Comparison of ENCODE assay signal across 8 cellular contexts in the genomic region with DNA sequence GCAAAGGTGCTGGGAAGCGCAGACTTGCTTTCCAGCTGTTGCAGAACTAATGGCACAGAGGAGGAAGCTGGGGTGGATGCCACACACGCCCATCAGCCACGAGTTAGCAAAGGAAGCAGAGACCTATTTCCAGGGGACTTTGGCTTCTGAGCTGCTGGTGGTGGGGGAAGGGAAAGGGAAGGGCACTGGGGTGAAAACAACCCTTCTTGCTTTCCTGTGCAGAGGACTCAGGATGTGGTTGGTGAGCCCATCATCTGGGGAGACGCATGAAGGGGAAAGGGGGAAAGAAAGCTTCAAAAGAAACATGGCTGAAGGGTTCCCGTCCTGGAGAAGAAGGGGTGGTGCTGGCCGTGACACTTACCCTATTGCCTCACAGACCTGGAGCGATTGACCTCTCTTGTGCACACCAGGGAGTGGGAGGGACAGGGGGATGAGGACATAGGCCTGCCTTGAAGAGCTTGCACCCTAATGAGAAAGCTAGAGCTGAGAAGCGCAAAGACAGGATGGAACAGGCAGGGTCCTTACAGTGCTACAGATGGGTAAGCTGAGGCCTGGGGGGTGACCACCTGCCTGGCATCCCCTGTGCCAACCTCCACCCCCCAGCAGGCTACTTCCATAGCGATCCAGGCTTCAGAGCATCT.
DNase-seq lines count a peak whose midpoint lies in the region; ATAC-seq and TF ChIP-seq lines count a peak whose summit lies in the region.
"Had no signal": no experiment of that assay in that cellular context is flagged by ENCODE, and none has a peak within 500 bp of the region (broad histone marks: within the 10 kb centered on the region; RNA-seq: fewer than 3 reads in every experiment).

No MANE protein-coding gene starts in this region.

- H3K27ac ChIP-seq in right cardiac atrium (ENCODE audit: low read length) = no peak overlapping the region

- intact Hi-C loops in right cardiac atrium (cut with DNase I) = no loop called here

- no peak overlapping the region for H3K4me3 Mint-ChIP-seq in stimulated activated memory B cell treated with anti-CD40 and anti-IgM and Interleukin-4, amounts not matched to agents 10 μg/mL and 1 μg/mL and 100 μg/mL, for 72 hours

- H3K27me3 Mint-ChIP-seq in stimulated activated memory B cell treated with anti-CD40 and anti-IgM and Interleukin-4, amounts not matched to agents 10 μg/mL and 1 μg/mL and 100 μg/mL, for 72 hours = peaks cover 37% of the 10 kb centered on the region

- ATAC-seq in right cardiac atrium = peak; percentile 26 to 77
- ATAC-seq in stimulated activated memory B cell treated with anti-CD40 and anti-IgM and Interleukin-4, amounts not matched to agents 10 μg/mL and 1 μg/mL and 100 μg/mL, for 72 hours = peak; percentile 20

- no peaks in the 10 kb centered on the region for H3K9me3 ChIP-seq in right cardiac atrium (ENCODE audit: control insufficient read depth, low read length)
- no peaks in the 10 kb centered on the region; the same call in 1 of the 2 replicates for H3K9me3 ChIP-seq in BE2C

- peaks cover 6% of the 10 kb centered on the region for H3K36me3 Mint-ChIP-seq in stimulated activated memory B cell treated with anti-CD40 and anti-IgM and Interleukin-4, amounts not matched to agents 10 μg/mL and 1 μg/mL and 100 μg/mL, for 72 hours

- no peaks in the 10 kb centered on the region for H3K36me3 ChIP-seq in BE2C

- H3K4me1 ChIP-seq in right cardiac atrium (ENCODE audit: control insufficient read depth, insufficient read depth, low read length) = no peaks in the 10 kb centered on the region
- H3K4me1 ChIP-seq in BE2C = no peaks in the 10 kb centered on the region; the same call in 1 of the 2 replicates

- TF ChIP-seq CTCF in BE2C (IDR thresholded peaks at IDR 0.05; ENCODE audit: low read depth, low read length) = no peak

- peak; percentile 43 for DNase-seq in HuH-7.5 (ENCODE audit: low spot score)
- peak; percentile 97 for DNase-seq in SKM-1 treated with dmso at 0.1 percent for 144 hours (lab: John Stamatoyannopoulos, UW; ENCODE audit: unreplicated experiment)
- DNase-seq in right cardiac atrium = peak in 1 of 3 donors; percentile 70
- no peak for DNase-seq in NCI-H2171 (lab: John Stamatoyannopoulos, UW)
- no peak for DNase-seq in stimulated activated CD4-positive, alpha-beta T cell treated with anti-CD3 and anti-CD28 coated beads, Interleukin-4, amount 100 ng/mL, for 4 hours
- no peak for DNase-seq in BE2C
- DNase-seq: SHP77 treated with DMSO at 0.1 percent for 48 hours had no signal

- no peak overlapping the region for H3K4me3 ChIP-seq in right cardiac atrium (ENCODE audit: low read length)
- H3K4me3 ChIP-seq in BE2C (ENCODE audit: low read depth, low read length) = no peak overlapping the region

- H3K27me3 ChIP-seq in right cardiac atrium (ENCODE audit: control insufficient read depth, insufficient read depth) = no peaks in the 10 kb centered on the region
- no peaks in the 10 kb centered on the region for H3K27me3 ChIP-seq in BE2C

- H3K4me1 Mint-ChIP-seq in stimulated activated memory B cell treated with anti-CD40 and anti-IgM and Interleukin-4, amounts not matched to agents 10 μg/mL and 1 μg/mL and 100 μg/mL, for 72 hours = peaks cover 14% of the 10 kb centered on the region

- H3K27ac Mint-ChIP-seq in stimulated activated memory B cell treated with anti-CD40 and anti-IgM and Interleukin-4, amounts not matched to agents 10 μg/mL and 1 μg/mL and 100 μg/mL, for 72 hours = no peak overlapping the region

- H3K9me3 Mint-ChIP-seq in stimulated activated memory B cell treated with anti-CD40 and anti-IgM and Interleukin-4, amounts not matched to agents 10 μg/mL and 1 μg/mL and 100 μg/mL, for 72 hours = peaks cover 10% of the 10 kb centered on the region

- WGBS in right cardiac atrium = 75% methylated on average over 9 of the region's 9 CpGs

Comparison
In these comparisons a context has a peak if more than half of its experiments do, and no peak if none do; other contexts are left out.
1. DNase-seq: peak in HuH-7.5 (single experiment) and SKM-1 treated with dmso at 0.1 percent for 144 hours (single experiment); none in NCI-H2171 (single experiment), stimulated activated CD4-positive, alpha-beta T cell treated with anti-CD3 and anti-CD28 coated beads, Interleukin-4, amount 100 ng/mL, for 4 hours (0 of 2) and BE2C (single experiment).